Comparison of ENCODE assay signal across 8 cellular contexts in the genomic region with DNA sequence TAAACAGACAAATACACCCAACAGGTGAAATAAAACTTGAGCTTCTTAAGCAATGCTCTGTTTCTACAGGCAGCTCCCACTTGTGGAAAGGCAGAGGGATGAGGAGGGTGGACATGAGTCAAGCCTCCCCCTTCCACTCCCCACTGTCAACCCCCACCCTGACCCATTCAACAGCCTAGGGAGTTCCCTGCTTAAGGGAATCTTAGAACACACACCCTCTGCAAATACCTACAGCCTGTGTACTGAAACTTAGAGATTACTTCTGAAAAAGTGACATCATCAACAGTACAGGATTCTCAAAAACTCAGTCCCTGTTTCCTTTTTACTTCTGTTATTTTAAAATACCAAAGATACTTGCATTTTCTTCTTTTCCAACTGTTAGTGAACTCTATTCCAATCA.
DNase-seq lines count a peak whose midpoint lies in the region; ATAC-seq, FAIRE-seq and TF ChIP-seq lines count a peak whose summit lies in the region.

No MANE protein-coding gene starts in this region.

- peaks cover 41% of the 10 kb centered on the region for H3K4me1 ChIP-seq in GM12878 (ENCODE audit: control insufficient read depth, insufficient read depth, low read length)

- H3K9ac ChIP-seq in GM12878 (ENCODE audit: control insufficient read depth, insufficient read depth, low read length) = peak overlapping the region; percentile 10; the same call in 1 of the 2 replicates

- no peaks in the 10 kb centered on the region for H3K79me2 ChIP-seq in GM12878 (ENCODE audit: control insufficient read depth, insufficient read depth, low read length)

- H3K4me3 ChIP-seq in GM12878 (peak overlapping the region; percentile 10; the same call in 1 of the 2 replicates), retinal pigment epithelial cell (ENCODE audit: low read length) (no peak overlapping the region), WERI-Rb-1 (ENCODE audit: low read depth, low read length) (no peak overlapping the region)

- POLR2A ChIA-PET in GM12878 (lab: Charles Lee) = interaction anchor here (0.7 to 7.0 kb wide), 10 partner anchors 25 to 436 kb away, joined by 3 to 170 read pairs (median 10); no protein-coding TSS in a partner anchor

- DNase-seq in GM19239 (ENCODE audit: insufficient read length, low spot score) (peak; percentile 20), GM12878 (ENCODE audit: low read depth, low spot score) (peak; percentile 75), retinal pigment epithelial cell (ENCODE audit: low read depth) (peak; percentile 70), NCI-H1092 (lab: John Stamatoyannopoulos, UW) (no peak), WERI-Rb-1 (no peak), NCI-H1930 (lab: John Stamatoyannopoulos, UW) (no peak), NCI-H524 treated with DMSO at 0.1 percent for 48 hours (lab: John Stamatoyannopoulos, UW) (no peak)

- CTCF ChIA-PET in GM12878 (lab: Yijun Ruan, JAX) = interaction anchor here (0.7 to 6.6 kb wide), 12 partner anchors 13 to 77 kb away, joined by 3 to 111 read pairs (median 5); no protein-coding TSS in a partner anchor

- H3K27ac ChIP-seq in GM12878 (ENCODE audit: control insufficient read depth, insufficient read depth) (peak overlapping the region; percentile 78), WERI-Rb-1 (no peak overlapping the region)

- H3K4me2 ChIP-seq in GM12878 (ENCODE audit: control insufficient read depth, insufficient read depth) = peak overlapping the region; percentile 44; the same call in 1 of the 2 replicates

- TF ChIP-seq EP300 in GM12878 (IDR thresholded peaks at IDR 0.05; ENCODE audit: borderline replicate concordance in 1 of 2, control insufficient read depth in 1 of 2, low read depth in 2 of 2, low read length in 2 of 2) = peak; percentile 28 to 46; a peak in 1 of 4 replicates

- RAD21 ChIA-PET in GM12878 (lab: Charles Lee; ENCODE audit: unreplicated experiment) = interaction anchor here (0.8 to 13.5 kb wide), 22 partner anchors 13 to 435 kb away, joined by 3 to 353 read pairs (median 9); a partner anchor contains a TSS

- H3K36me3 ChIP-seq in GM12878 (ENCODE audit: control insufficient read depth in 2 of 2, insufficient read depth in 2 of 2, low read length in 1 of 2) (no peaks in the 10 kb centered on the region; a peak in 2 of 4 replicates), WERI-Rb-1 (no peaks in the 10 kb centered on the region)

- peak overlapping the region; percentile 7; the same call in 1 of the 2 replicates for H2AFZ ChIP-seq in GM12878 (ENCODE audit: control insufficient read depth, low read depth, low read length)

- ATAC-seq in HG03097 (IDR thresholded peaks at IDR 0.05; ENCODE audit: low FRiP score, unreplicated experiment) = peak; percentile 58
- peak; percentile 85 for ATAC-seq in GM12878

- intact Hi-C loops in GM12878 (cut with micrococcal nuclease; ENCODE audit: unreplicated experiment) = loop anchor here (1.0 to 5.0 kb wide), 2 partner anchors 434 to 461 kb away; no protein-coding TSS in a partner anchor

- no peak for TF ChIP-seq POLR2A in GM12878 (IDR thresholded peaks at IDR 0.05; ENCODE audit: low read depth, low read length)

- SMC1A ChIA-PET in GM12878 (lab: Charles Lee; ENCODE audit: uncharacterized antibody, unreplicated experiment) = interaction anchor here (0.8 to 11.1 kb wide), 28 partner anchors 11 to 462 kb away, joined by 3 to 335 read pairs (median 9); a partner anchor contains a TSS

- no peak; a peak in 1 of 6 replicates for TF ChIP-seq CTCF in GM12878 (IDR thresholded peaks at IDR 0.05 in 2 of 3, conservative IDR thresholded peaks at IDR 0.05 in 1 of 3; ENCODE audit: control insufficient read depth in 2 of 3, extremely low read depth in 1 of 3, insufficient read depth in 1 of 3, low read depth in 3 of 3, low read length in 3 of 3)
- TF ChIP-seq CTCF in retinal pigment epithelial cell (conservative IDR thresholded peaks at IDR 0.05; ENCODE audit: low read depth, low read length) = peak; percentile 25
- TF ChIP-seq CTCF in WERI-Rb-1 (IDR thresholded peaks at IDR 0.05; ENCODE audit: low read depth, low read length) = no peak

- H4K20me1 ChIP-seq in GM12878 (ENCODE audit: control insufficient read depth, insufficient read depth) = no peaks in the 10 kb centered on the region

- in situ Hi-C loops in GM12878 (cut with MboI) = no loop called here

- H3K27me3 ChIP-seq in GM12878 (replicated peaks in 1 of 2; ENCODE audit: control insufficient read depth in 2 of 2, insufficient read depth in 2 of 2, low read length in 1 of 2) (no peaks in the 10 kb centered on the region), WERI-Rb-1 (ENCODE audit: insufficient read depth, low read depth, severe bottlenecking) (no peaks in the 10 kb centered on the region)

- FAIRE-seq in GM19239 (lab: Jason Lieb, UNC) = peak; percentile 76
- FAIRE-seq in GM12878 (lab: Jason Lieb, UNC) = peak; percentile 85

- H3K9me3 ChIP-seq in GM12878 (replicated peaks; ENCODE audit: control insufficient read depth, insufficient read depth, low read length) (no peaks in the 10 kb centered on the region), WERI-Rb-1 (ENCODE audit: severe bottlenecking) (peaks cover 6% of the 10 kb centered on the region)

- BruUV-seq in GM12878 (replicated peaks; lab: Mats Ljungman, UMichigan) = no TSS peak

- TF ChIP-seq RAD21 in GM12878 (IDR thresholded peaks at IDR 0.05; ENCODE audit: insufficient read depth, low read depth, low read length) = no peak

TF ChIP-seq in GM12878, 131 proteins besides CTCF, POLR2A, EP300 and RAD21 (continues in another document):
- TF ChIP-seq NBN (IDR thresholded peaks at IDR 0.05) (no peak), CHD2 (IDR thresholded peaks at IDR 0.05; ENCODE audit: borderline replicate concordance, low read depth, low read length) (0 out of 2 replicates have a peak, but pooled peaks have one; percentile 48), SUPT20H (IDR thresholded peaks at IDR 0.05; ENCODE audit: borderline replicate concordance, control insufficient read depth, low read depth, low read length) (no peak), SREBF2 (IDR thresholded peaks at IDR 0.05; ENCODE audit: low read length) (no peak), PML (IDR thresholded peaks at IDR 0.05; ENCODE audit: low read length) (no peak), GATAD2B (conservative IDR thresholded peaks at IDR 0.05; ENCODE audit: low read depth) (no peak), JUND (IDR thresholded peaks at IDR 0.05; ENCODE audit: low read depth, low read length) (0 out of 2 replicates have a peak, but pooled peaks have one; percentile 17), SUZ12 (IDR thresholded peaks at IDR 0.05; ENCODE audit: unreplicated experiment) (no peak), DPF2 (IDR thresholded peaks at IDR 0.05) (no peak), ZNF217 (IDR thresholded peaks at IDR 0.05) (no peak), NR2F1 (conservative IDR thresholded peaks at IDR 0.05) (0 out of 2 replicates have a peak, but pooled peaks have one; percentile 23), PAX8 (IDR thresholded peaks at IDR 0.05) (no peak), ATF7 (IDR thresholded peaks at IDR 0.05; ENCODE audit: low read depth) (peak; percentile 99), NR2C1 (IDR thresholded peaks at IDR 0.05) (no peak), RCOR1 (conservative IDR thresholded peaks at IDR 0.05; ENCODE audit: low read depth, low read length) (no peak), IRF4 (IDR thresholded peaks at IDR 0.05; ENCODE audit: low read depth, low read length) (peak; percentile 23; the same call in 1 of the 2 replicates), EGR1 (IDR thresholded peaks at IDR 0.05; ENCODE audit: borderline replicate concordance in 1 of 2, low read depth in 2 of 2, low read length in 2 of 2) (no peak), SIX5 (IDR thresholded peaks at IDR 0.05; ENCODE audit: low read depth, low read length, severe bottlenecking) (no peak)
- TF ChIP-seq, protein P1, sequence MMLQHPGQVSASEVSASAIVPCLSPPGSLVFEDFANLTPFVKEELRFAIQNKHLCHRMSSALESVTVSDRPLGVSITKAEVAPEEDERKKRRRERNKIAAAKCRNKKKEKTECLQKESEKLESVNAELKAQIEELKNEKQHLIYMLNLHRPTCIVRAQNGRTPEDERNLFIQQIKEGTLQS (IDR thresholded peaks at IDR 0.05; ENCODE audit: borderline replicate concordance, extremely low read depth, low read depth, low read length) = no peak
- TF ChIP-seq, protein P2, sequence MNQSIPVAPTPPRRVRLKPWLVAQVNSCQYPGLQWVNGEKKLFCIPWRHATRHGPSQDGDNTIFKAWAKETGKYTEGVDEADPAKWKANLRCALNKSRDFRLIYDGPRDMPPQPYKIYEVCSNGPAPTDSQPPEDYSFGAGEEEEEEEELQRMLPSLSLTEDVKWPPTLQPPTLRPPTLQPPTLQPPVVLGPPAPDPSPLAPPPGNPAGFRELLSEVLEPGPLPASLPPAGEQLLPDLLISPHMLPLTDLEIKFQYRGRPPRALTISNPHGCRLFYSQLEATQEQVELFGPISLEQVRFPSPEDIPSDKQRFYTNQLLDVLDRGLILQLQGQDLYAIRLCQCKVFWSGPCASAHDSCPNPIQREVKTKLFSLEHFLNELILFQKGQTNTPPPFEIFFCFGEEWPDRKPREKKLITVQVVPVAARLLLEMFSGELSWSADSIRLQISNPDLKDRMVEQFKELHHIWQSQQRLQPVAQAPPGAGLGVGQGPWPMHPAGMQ (IDR thresholded peaks at IDR 0.05; ENCODE audit: borderline replicate concordance) = no peak
- TF ChIP-seq, protein P3, sequence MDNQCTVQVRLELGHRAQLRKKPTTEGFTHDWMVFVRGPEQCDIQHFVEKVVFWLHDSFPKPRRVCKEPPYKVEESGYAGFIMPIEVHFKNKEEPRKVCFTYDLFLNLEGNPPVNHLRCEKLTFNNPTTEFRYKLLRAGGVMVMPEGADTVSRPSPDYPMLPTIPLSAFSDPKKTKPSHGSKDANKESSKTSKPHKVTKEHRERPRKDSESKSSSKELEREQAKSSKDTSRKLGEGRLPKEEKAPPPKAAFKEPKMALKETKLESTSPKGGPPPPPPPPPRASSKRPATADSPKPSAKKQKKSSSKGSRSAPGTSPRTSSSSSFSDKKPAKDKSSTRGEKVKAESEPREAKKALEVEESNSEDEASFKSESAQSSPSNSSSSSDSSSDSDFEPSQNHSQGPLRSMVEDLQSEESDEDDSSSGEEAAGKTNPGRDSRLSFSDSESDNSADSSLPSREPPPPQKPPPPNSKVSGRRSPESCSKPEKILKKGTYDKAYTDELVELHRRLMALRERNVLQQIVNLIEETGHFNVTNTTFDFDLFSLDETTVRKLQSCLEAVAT (IDR thresholded peaks at IDR 0.05) = no peak

Comparison
In these comparisons a context has a peak if more than half of its experiments do, and no peak if none do; other contexts are left out.
1. DNase-seq: peak in GM19239 (single experiment), GM12878 (single experiment) and retinal pigment epithelial cell (single experiment); none in NCI-H1092 (single experiment), WERI-Rb-1 (single experiment), NCI-H1930 (0 of 2) and NCI-H524 treated with DMSO at 0.1 percent for 48 hours (single experiment).